ENCODE assay signal across 17 cellular contexts in the genomic region with DNA sequence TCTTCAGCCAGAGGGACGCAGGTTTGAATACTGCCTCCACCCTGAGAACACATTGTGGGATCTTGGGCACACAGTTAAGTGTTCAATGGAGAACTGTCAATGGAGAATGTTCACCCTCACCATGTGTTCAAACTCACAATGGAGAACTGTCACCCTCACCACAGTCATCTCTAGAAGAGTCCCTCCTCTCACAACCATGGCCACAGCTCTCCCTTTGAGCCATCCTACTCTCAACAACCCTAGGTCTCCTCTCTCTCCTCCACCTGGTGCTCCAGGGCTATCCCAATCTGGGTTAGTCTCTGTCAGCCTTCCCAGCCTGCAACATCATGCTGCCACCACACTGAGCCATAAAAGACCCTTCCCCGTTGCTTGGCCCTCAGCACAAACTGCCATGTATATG.
DNase-seq lines count a peak whose midpoint lies in the region; ATAC-seq, FAIRE-seq and TF ChIP-seq lines count a peak whose summit lies in the region.
"Had no signal": no experiment of that assay in that cellular context is flagged by ENCODE, and none has a peak within 500 bp of the region (broad histone marks: within the 10 kb centered on the region; RNA-seq: fewer than 3 reads in every experiment).

No MANE protein-coding gene starts in this region.

- H2AFZ ChIP-seq in KMS-11 (ENCODE audit: low read depth): no peak overlapping the region

- no peak for TF ChIP-seq CTCF in GM12865 (IDR thresholded peaks at IDR 0.05; ENCODE audit: insufficient read depth, low read depth, low read length, missing control alignments)
- no peak for TF ChIP-seq CTCF in KMS-11 (conservative IDR thresholded peaks at IDR 0.05; ENCODE audit: low read depth, low read length)

- FAIRE-seq in GM19239 (lab: Jason Lieb, UNC): peak; percentile 76

- ATAC-seq in HG02759 (IDR thresholded peaks at IDR 0.05; ENCODE audit: unreplicated experiment): peak; percentile 47

- DNase-seq in GM12865 (ENCODE audit: low read depth) (peak; percentile 53), GM19239 (ENCODE audit: insufficient read length, low spot score) (no peak), dedifferentiated amniotic fluid mesenchymal stem cell (ENCODE audit: extremely low spot score) (no peak), iPS-NIHi7 (ENCODE audit: extremely low spot score) (no peak), NCI-H345 treated with DMSO at 0.1 percent for 48 hours (lab: John Stamatoyannopoulos, UW; ENCODE audit: unreplicated experiment) (no peak)
- DNase-seq in stimulated activated naive CD4-positive, alpha-beta T cell treated with Interleukin-2 at 50 U/mL for 16 hours (lab: John Stamatoyannopoulos, UW): no peak
- DNase-seq: activated CD4-positive, alpha-beta T cell treated with anti-CD3 and anti-CD28 coated beads for 4 hours; activated T-cell treated with anti-CD3 and anti-CD28 coated beads, Interleukin-2, amount 50 U/mL, for 4 hours; amniotic stem cell; foreskin fibroblast; KG1; left ventricle myocardium inferior; NCI-H1105 treated with DMSO at 0.1 percent for 48 hours; SHP77; thyroid gland had no signal

- no peaks in the 10 kb centered on the region for H4K20me1 ChIP-seq in KMS-11 (ENCODE audit: insufficient read depth)

- no peaks in the 10 kb centered on the region for H3K79me2 ChIP-seq in KMS-11 (ENCODE audit: insufficient read depth, low read depth)

- H3K4me2 ChIP-seq in KMS-11: peak overlapping the region; percentile 60; the same call in 1 of the 2 replicates

- no peak overlapping the region for H3K4me3 ChIP-seq in GM12865 (ENCODE audit: low read depth, low read length)
- H3K4me3 ChIP-seq in KMS-11 (IDR thresholded peaks at IDR 0.05; ENCODE audit: insufficient read depth, low read depth, low read length): no peak overlapping the region
- H3K4me3 ChIP-seq: left ventricle myocardium inferior, thyroid gland had no signal

- H3K4me1 ChIP-seq in KMS-11 (ENCODE audit: low read depth, poor library complexity, severe bottlenecking): peaks cover 20% of the 10 kb centered on the region
- H3K4me1 ChIP-seq: left ventricle myocardium inferior had no signal

- no peaks in the 10 kb centered on the region for H3K36me3 ChIP-seq in KMS-11 (ENCODE audit: insufficient read depth)
- H3K36me3 ChIP-seq: left ventricle myocardium inferior, thyroid gland had no signal

- no peak overlapping the region for H3K27ac ChIP-seq in KMS-11
- H3K27ac ChIP-seq: left ventricle myocardium inferior, thyroid gland had no signal

- H3K27me3 ChIP-seq in KMS-11 (ENCODE audit: insufficient read depth, low read depth): no peaks in the 10 kb centered on the region
- H3K27me3 ChIP-seq: thyroid gland had no signal

- H3K9ac ChIP-seq in KMS-11: no peak overlapping the region
